21 cellular contexts compared by ENCODE assay signal in genomic region chr16:28279006-28279405, GRCh38. TPM values are rescaled to one million over a fixed set of nuclear protein-coding genes. Genes with fewer than 3 reads are reported as not detected.
A peak's percentile ranks its signal among the peaks of the same experiment; 100 is the strongest.
DNase-seq lines count a peak whose midpoint lies in the region; TF ChIP-seq lines count a peak whose summit lies in the region.
"Had no signal": no experiment of that assay in that cellular context is flagged by ENCODE, and none has a peak within 500 bp of the region (broad histone marks: within the 10 kb centered on the region; RNA-seq: fewer than 3 reads in every experiment).

No MANE protein-coding gene starts in this region.

- BruUV-seq in PC-9 (replicated peaks; lab: Mats Ljungman, UMichigan): no TSS peak

- H3K4me2 ChIP-seq in PC-9: no peak overlapping the region

- peak; percentile 26 for DNase-seq in activated gamma-delta T cell treated with Interleukin-2 at 50 U/mL for 16 hours
- DNase-seq in activated gamma-delta T cell (lab: John Stamatoyannopoulos, UW): no peak
- DNase-seq in HT1080 (ENCODE audit: low read depth): peak; percentile 45
- peak; percentile 19 for DNase-seq in activated naive CD4-positive, alpha-beta T cell treated with anti-CD3 and anti-CD28 coated beads, Interleukin-2, amount 50 U/mL, for 16 hours
- DNase-seq in stimulated activated CD8-positive, alpha-beta memory T cell treated with anti-CD3 and anti-CD28 coated beads, Interleukin-4, amount 100 ng/mL, for 48 hours: peak; percentile 32
- no peak for DNase-seq in NCI-H1417 (lab: John Stamatoyannopoulos, UW)
- no peak for DNase-seq in PC-9
- DNase-seq: caudate nucleus; islet precursor cell; left ventricle myocardium superior; MG63; NCI-H1694; NCI-H2171 treated with DMSO at 0.1 percent for 48 hours; NCI-H524 treated with DMSO at 0.1 percent for 48 hours; pancreas; Peyer's patch; spleen; stimulated activated CD4-positive, alpha-beta T cell treated with anti-CD3 and anti-CD28 coated beads, Interleukin-4, amount 100 ng/mL, for 1 hour; stimulated activated naive CD4-positive, alpha-beta T cell treated with Interleukin-2 at 50 U/mL for 16 hours had no signal

- peaks cover 32% of the 10 kb centered on the region for H3K27me3 ChIP-seq in PC-9 (ENCODE audit: insufficient read depth, low read depth)
- H3K27me3 ChIP-seq: ascending aorta, pancreas, Peyer's patch, right atrium auricular region had no signal

- no peak for TF ChIP-seq CTCF in PC-9 (conservative IDR thresholded peaks at IDR 0.05)

- no peaks in the 10 kb centered on the region for H3K4me1 ChIP-seq in PC-9 (replicated peaks; ENCODE audit: insufficient read depth)
- H3K4me1 ChIP-seq: ascending aorta, pancreas had no signal

- no peak overlapping the region for H3K27ac ChIP-seq in PC-9
- H3K27ac ChIP-seq: ascending aorta, pancreas, Peyer's patch, right atrium auricular region, spleen had no signal

- H3K4me3 ChIP-seq in PC-9: no peak overlapping the region
- H3K4me3 ChIP-seq: ascending aorta, MG63, pancreas, Peyer's patch, right atrium auricular region, spleen had no signal

- intact Hi-C loops in PC-9 (cut with micrococcal nuclease; ENCODE audit: unreplicated experiment): loop anchor here (5.0 kb wide), 3 partner anchors 307 to 668 kb away; no protein-coding TSS in a partner anchor

- H3K79me2 ChIP-seq in PC-9 (ENCODE audit: low read depth): no peaks in the 10 kb centered on the region

- H3F3A ChIP-seq in PC-9 (ENCODE audit: insufficient read depth, low read depth): no peaks in the 10 kb centered on the region

- H3K9me2 ChIP-seq in PC-9 (ENCODE audit: insufficient read depth): no peaks in the 10 kb centered on the region

- CTCF ChIA-PET in PC-9 (lab: Charles Lee): interaction anchor here (0.6 kb wide), 3 partner anchors 24 to 1804 kb away, joined by 7 to 13 read pairs (median 8); no protein-coding TSS in a partner anchor

- H2AFZ ChIP-seq in PC-9: no peak overlapping the region

- H4K20me1 ChIP-seq in PC-9 (ENCODE audit: insufficient read depth): no peaks in the 10 kb centered on the region

- POLR2A ChIA-PET in PC-9 (lab: Charles Lee; ENCODE audit: unreplicated experiment): no interaction called here

- no peaks in the 10 kb centered on the region for H3K9me3 ChIP-seq in PC-9 (ENCODE audit: insufficient read depth, low read depth)
- H3K9me3 ChIP-seq: ascending aorta, MG63, pancreas, Peyer's patch, right atrium auricular region, spleen had no signal

- H3K36me3 ChIP-seq in PC-9 (ENCODE audit: low read depth): no peaks in the 10 kb centered on the region
- H3K36me3 ChIP-seq: ascending aorta, MG63, pancreas, Peyer's patch, right atrium auricular region, spleen had no signal

RNA-seq across cellular contexts. Expression of gene SBK1, which starts 13.3 kb away (rescaled TPM):
- 0.02 and 0.10 TPM in 2 replicates for total RNA-seq in HT1080 (2014; rRNA removed; shearing (Covaris generic))
- polyA plus RNA-seq in HT1080 (2015; cell fraction: cytosol; rRNA removed): 0.06 and 0.12 TPM in 2 replicates
- 0.14 TPM in 1 of 2 replicates, not detected in the other for polyA plus RNA-seq in HT1080 (2015; cell fraction: nucleus; rRNA removed)
- 18.4 and 22.1 TPM in 2 replicates for total RNA-seq in PC-9 (2021)
- total RNA-seq: ascending aorta had no signal

Comparison
In these comparisons a context has a peak if more than half of its experiments do, and no peak if none do; other contexts are left out.
1. DNase-seq: peak in activated gamma-delta T cell treated with Interleukin-2 at 50 U/mL for 16 hours (single experiment), HT1080 (single experiment), activated naive CD4-positive, alpha-beta T cell treated with anti-CD3 and anti-CD28 coated beads, Interleukin-2, amount 50 U/mL, for 16 hours (single experiment) and stimulated activated CD8-positive, alpha-beta memory T cell treated with anti-CD3 and anti-CD28 coated beads, Interleukin-4, amount 100 ng/mL, for 48 hours (single experiment); none in activated gamma-delta T cell (single experiment), NCI-H1417 (0 of 3) and PC-9 (0 of 2).
2. RNA of gene SBK1, which starts 13.3 kb away (total RNA-seq): 18.4 to 22.1 TPM in PC-9; 0.02 to 0.10 TPM in HT1080; every median in the first group is over 10 times any median in the second.